ENCODE assay signal across 12 cellular contexts in the genomic region with DNA sequence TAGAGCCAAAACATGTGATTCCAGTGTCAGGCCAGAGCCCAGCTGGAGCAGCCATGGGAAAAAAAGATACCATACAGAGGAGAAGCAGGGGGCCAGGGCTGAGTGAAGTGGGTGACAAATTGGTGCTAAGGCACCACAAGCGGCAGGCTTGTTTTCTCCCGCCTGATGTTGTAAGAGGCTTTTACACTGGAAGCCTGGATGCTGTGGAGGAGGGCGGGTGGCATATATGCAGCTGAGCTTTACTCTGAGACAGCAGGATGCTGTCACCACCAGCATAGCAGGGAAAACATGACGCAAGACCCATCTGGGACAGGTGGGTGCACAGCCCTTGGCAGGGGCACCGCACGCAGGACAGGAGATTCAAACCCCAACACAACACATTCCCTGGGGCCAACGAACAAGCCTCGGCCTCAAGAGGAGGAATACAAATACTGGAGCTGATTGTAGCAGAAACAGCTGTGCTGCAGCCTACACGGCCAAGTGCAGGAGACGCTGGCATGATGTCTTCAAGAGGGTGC.
A peak's percentile ranks its signal among the peaks of the same experiment; 100 is the strongest.
DNase-seq lines count a peak whose midpoint lies in the region; ATAC-seq and TF ChIP-seq lines count a peak whose summit lies in the region.
"Had no signal": no experiment of that assay in that cellular context is flagged by ENCODE, and none has a peak within 500 bp of the region (broad histone marks: within the 10 kb centered on the region; RNA-seq: fewer than 3 reads in every experiment).

No MANE protein-coding gene starts in this region.

- H3K23ac ChIP-seq in IMR-90 (ENCODE audit: low read depth, low read length), result no peak overlapping the region

- H3K79me1 ChIP-seq in IMR-90 (ENCODE audit: low read depth in 1 of 2, low read length in 2 of 2), result peaks cover 47 to 66% of the 10 kb centered on the region in 2 experiments

- no peak overlapping the region for H4K5ac ChIP-seq in IMR-90 (ENCODE audit: low read depth, low read length)

- no peak overlapping the region for H3K14ac ChIP-seq in IMR-90 (replicated peaks; ENCODE audit: low read depth, low read length)

- no peak overlapping the region for H3K4me3 Mint-ChIP-seq in naive thymus-derived CD8-positive, alpha-beta T cell
- H3K4me3 Mint-ChIP-seq: activated naive CD8-positive, alpha-beta T cell treated with anti-CD3 and anti-CD28 coated beads for 36 hours; stimulated activated naive CD8-positive, alpha-beta T cell treated with anti-CD3 and anti-CD28 coated beads, Interleukin-15, Interleukin-2, amounts not matched to agents 100 ng/mL and 50 ng/mL, for 24 hours had no signal

- DNase-seq in IMR-90, result peak; percentile 50
- DNase-seq in WERI-Rb-1, result peak; percentile 64
- DNase-seq in hippocampal formation (lab: John Stamatoyannopoulos, UW), result peak; percentile 78 to 84
- DNase-seq in smooth muscle cell (lab: John Stamatoyannopoulos, UW; ENCODE audit: unreplicated experiment), result peak; percentile 21
- no peak for DNase-seq in NCI-H1105 (lab: John Stamatoyannopoulos, UW)
- no peak for DNase-seq in naive thymus-derived CD8-positive, alpha-beta T cell
- DNase-seq: activated CD4-positive, alpha-beta T cell treated with anti-CD3 and anti-CD28 coated beads, Interleukin-2, amount 50 U/mL, for 48 hours; activated naive CD8-positive, alpha-beta T cell treated with anti-CD3 and anti-CD28 coated beads for 36 hours; left colon; NCI-H226 had no signal

- POLR2A ChIA-PET in IMR-90 (lab: Charles Lee; ENCODE audit: unreplicated experiment), result no interaction called here
- POLR2A ChIA-PET in naive thymus-derived CD8-positive, alpha-beta T cell (lab: Charles Lee), result interaction anchor here (1.2 kb wide), 1 partner anchor 306 kb away, joined by 6 read pairs; a partner anchor contains a TSS

- H3K9me3 ChIP-seq in IMR-90 (ENCODE audit: control insufficient read depth, insufficient read depth, low read length) (no peaks in the 10 kb centered on the region), WERI-Rb-1 (ENCODE audit: severe bottlenecking) (no peaks in the 10 kb centered on the region), smooth muscle cell (replicated peaks; ENCODE audit: low read depth) (no peaks in the 10 kb centered on the region)

- H2BK15ac ChIP-seq in IMR-90 (ENCODE audit: low read depth, low read length), result no peak overlapping the region

- H3K27ac Mint-ChIP-seq in naive thymus-derived CD8-positive, alpha-beta T cell, result peak overlapping the region in 1 of 10 donors; percentile 25
- H3K27ac Mint-ChIP-seq: activated naive CD8-positive, alpha-beta T cell treated with anti-CD3 and anti-CD28 coated beads for 36 hours; stimulated activated naive CD8-positive, alpha-beta T cell treated with anti-CD3 and anti-CD28 coated beads, Interleukin-15, Interleukin-2, amounts not matched to agents 100 ng/mL and 50 ng/mL, for 24 hours had no signal

- H3K4me1 Mint-ChIP-seq in naive thymus-derived CD8-positive, alpha-beta T cell, result peaks cover 12 to 28% (median 22%) of the 10 kb centered on the region in 4 donors

- H3K27me3 ChIP-seq in IMR-90 (ENCODE audit: control insufficient read depth, insufficient read depth, low read length), result no peaks in the 10 kb centered on the region
- no peaks in the 10 kb centered on the region for H3K27me3 ChIP-seq in WERI-Rb-1 (ENCODE audit: insufficient read depth, low read depth, severe bottlenecking)
- no peaks in the 10 kb centered on the region for H3K27me3 ChIP-seq in smooth muscle cell (ENCODE audit: low read depth)

- peaks cover 24% of the 10 kb centered on the region for H3F3A ChIP-seq in smooth muscle cell (ENCODE audit: low read depth)

- TF ChIP-seq POLR2A in IMR-90 (IDR thresholded peaks at IDR 0.05; ENCODE audit: low read depth, low read length), result no peak

- H3K79me2 ChIP-seq in smooth muscle cell (ENCODE audit: low read depth), result peaks cover 67% of the 10 kb centered on the region

- H3K4me2 ChIP-seq in IMR-90 (ENCODE audit: low read depth, low read length) (no peak overlapping the region; the same call in 1 of the 2 replicates), smooth muscle cell (peak overlapping the region; percentile 52)

- no peaks in the 10 kb centered on the region for H3K27me3 Mint-ChIP-seq in naive thymus-derived CD8-positive, alpha-beta T cell
- H3K27me3 Mint-ChIP-seq: activated naive CD8-positive, alpha-beta T cell treated with anti-CD3 and anti-CD28 coated beads for 36 hours; stimulated activated naive CD8-positive, alpha-beta T cell treated with anti-CD3 and anti-CD28 coated beads, Interleukin-15, Interleukin-2, amounts not matched to agents 100 ng/mL and 50 ng/mL, for 24 hours had no signal

- 60% methylated on average over 1 of the region's 10 CpGs; no CpG with 5 or more reads in 1 of the 2 experiments for WGBS in IMR-90 (ENCODE audit: extremely low coverage in 2 of 2, insufficient read length in 1 of 2), 2 experiments
- WGBS in smooth muscle cell (ENCODE audit: low lambda C conversion rate), result 20% methylated on average over 9 of the region's 10 CpGs

- peaks cover 11% of the 10 kb centered on the region for H3K4me1 ChIP-seq in IMR-90 (ENCODE audit: control insufficient read depth, insufficient read depth, low read length)
- peaks cover 23% of the 10 kb centered on the region for H3K4me1 ChIP-seq in smooth muscle cell (ENCODE audit: low read depth)

- no peak overlapping the region for H3K56ac ChIP-seq in IMR-90 (ENCODE audit: extremely low read depth, insufficient read depth, low read length)

- no peak overlapping the region for H2BK5ac ChIP-seq in IMR-90 (ENCODE audit: low read depth, low read length, poor library complexity, severe bottlenecking)

- no peak overlapping the region for H2AFZ ChIP-seq in IMR-90 (replicated peaks; ENCODE audit: low read length, poor library complexity)
- H2AFZ ChIP-seq in smooth muscle cell (ENCODE audit: low read depth), result no peak overlapping the region

- H3K9ac ChIP-seq in IMR-90 (ENCODE audit: low read depth, low read length) (no peak overlapping the region), smooth muscle cell (ENCODE audit: low read depth) (no peak overlapping the region)

- H3K4me3 ChIP-seq in IMR-90 (ENCODE audit: insufficient read depth, low read depth, low read length), result no peak overlapping the region
- no peak overlapping the region for H3K4me3 ChIP-seq in WERI-Rb-1 (ENCODE audit: low read depth, low read length)
- no peak overlapping the region for H3K4me3 ChIP-seq in smooth muscle cell

- peaks cover 0 to 4% (median 0%) of the 10 kb centered on the region in 3 donors for H3K36me3 Mint-ChIP-seq in naive thymus-derived CD8-positive, alpha-beta T cell

- no TSS peak for BruUV-seq in IMR-90 (replicated peaks; lab: Mats Ljungman, UMichigan)

- H2BK20ac ChIP-seq in IMR-90 (ENCODE audit: low read depth, low read length), result no peak overlapping the region

- CTCF ChIA-PET in IMR-90 (lab: Yijun Ruan, JAX), result interaction anchor here (0.6 kb wide), 1 partner anchor 381 kb away, joined by 3 read pairs; no protein-coding TSS in a partner anchor

- TF ChIP-seq RAD21 in IMR-90 (IDR thresholded peaks at IDR 0.05; ENCODE audit: low read length), result no peak

- in situ Hi-C loops in IMR-90 (cut with MboI; ENCODE audit: low sequenced_read_pairs), result no loop called here

- peaks cover 5% of the 10 kb centered on the region; the same call in 1 of the 2 replicates for H3K9me1 ChIP-seq in IMR-90 (ENCODE audit: insufficient read depth, low read length)

- H3K36me3 ChIP-seq in IMR-90 (ENCODE audit: control insufficient read depth, insufficient read depth, low read length) (no peaks in the 10 kb centered on the region), WERI-Rb-1 (no peaks in the 10 kb centered on the region), smooth muscle cell (ENCODE audit: low read depth) (no peaks in the 10 kb centered on the region)

- no peak overlapping the region for H3K27ac ChIP-seq in IMR-90 (ENCODE audit: insufficient read depth, low read length)
- H3K27ac ChIP-seq in WERI-Rb-1, result peak overlapping the region; percentile 40
- H3K27ac ChIP-seq in smooth muscle cell (ENCODE audit: low read depth), result peak overlapping the region; percentile 45

- H4K8ac ChIP-seq in IMR-90 (ENCODE audit: low read depth in 2 of 2, low read length in 2 of 2), result no peak overlapping the region

- H4K20me1 ChIP-seq in IMR-90 (ENCODE audit: insufficient read depth, low read length) (peaks cover 14% of the 10 kb centered on the region), smooth muscle cell (ENCODE audit: low read depth) (no peaks in the 10 kb centered on the region)

- dilution Hi-C loops in IMR-90 (cut with HindIII; ENCODE audit: low sequenced_read_pairs, unreplicated experiment), result no loop called here

- H3K4ac ChIP-seq in IMR-90 (ENCODE audit: low read depth, low read length), result no peak overlapping the region

- no peak overlapping the region for H2AK9ac ChIP-seq in IMR-90 (replicated peaks; ENCODE audit: low read depth, low read length, poor library complexity)

- H4K91ac ChIP-seq in IMR-90 (ENCODE audit: insufficient read depth, low read depth, low read length), result no peak overlapping the region

- H3K9me3 Mint-ChIP-seq in naive thymus-derived CD8-positive, alpha-beta T cell, result no peaks in the 10 kb centered on the region
- H3K9me3 Mint-ChIP-seq: stimulated activated naive CD8-positive, alpha-beta T cell treated with anti-CD3 and anti-CD28 coated beads, Interleukin-15, Interleukin-2, amounts not matched to agents 100 ng/mL and 50 ng/mL, for 24 hours had no signal

- intact Hi-C loops in IMR-90 (cut with micrococcal nuclease), result loop anchor here (5.0 kb wide), 1 partner anchor 46 kb away; no protein-coding TSS in a partner anchor

- peak; percentile 51 for ATAC-seq in IMR-90 (ENCODE audit: low read depth)
- ATAC-seq in GM21526 (IDR thresholded peaks at IDR 0.05; ENCODE audit: low FRiP score, unreplicated experiment), result no peak
- ATAC-seq in naive thymus-derived CD8-positive, alpha-beta T cell, result no peak
- ATAC-seq: left colon had no signal

- no peak overlapping the region for H2AK5ac ChIP-seq in IMR-90 (ENCODE audit: low read depth, low read length)

- H2BK120ac ChIP-seq in IMR-90 (ENCODE audit: low read depth, low read length), result no peak overlapping the region

- no peak overlapping the region for H3K18ac ChIP-seq in IMR-90 (ENCODE audit: low read depth, low read length)

- TF ChIP-seq CTCF in IMR-90 (conservative IDR thresholded peaks at IDR 0.05; ENCODE audit: low read depth, low read length) (no peak), WERI-Rb-1 (IDR thresholded peaks at IDR 0.05; ENCODE audit: low read depth, low read length) (no peak), smooth muscle cell (IDR thresholded peaks at IDR 0.05; ENCODE audit: borderline replicate concordance, insufficient read depth, poor library complexity, severe bottlenecking) (no peak)

TF ChIP-seq in IMR-90, 13 proteins besides CTCF, POLR2A, EP300 and RAD21:
- TF ChIP-seq CEBPB (IDR thresholded peaks at IDR 0.05; ENCODE audit: low read depth, low read length) (peak; percentile 83), CHD1 (IDR thresholded peaks at IDR 0.05; ENCODE audit: low read depth, low read length) (no peak), NFE2L2 (IDR thresholded peaks at IDR 0.05; ENCODE audit: low read depth, low read length) (no peak), BHLHE40 (IDR thresholded peaks at IDR 0.05; ENCODE audit: low read depth, low read length) (no peak)

Comparison
In these comparisons a context has a peak if more than half of its experiments do, and no peak if none do; other contexts are left out.
1. DNase-seq: peak in IMR-90 (single experiment), WERI-Rb-1 (single experiment), hippocampal formation (2 of 2) and smooth muscle cell (single experiment); none in NCI-H1105 (single experiment) and naive thymus-derived CD8-positive, alpha-beta T cell (0 of 10).